Comparison of ENCODE assay signal across 8 cellular contexts in the genomic region with DNA sequence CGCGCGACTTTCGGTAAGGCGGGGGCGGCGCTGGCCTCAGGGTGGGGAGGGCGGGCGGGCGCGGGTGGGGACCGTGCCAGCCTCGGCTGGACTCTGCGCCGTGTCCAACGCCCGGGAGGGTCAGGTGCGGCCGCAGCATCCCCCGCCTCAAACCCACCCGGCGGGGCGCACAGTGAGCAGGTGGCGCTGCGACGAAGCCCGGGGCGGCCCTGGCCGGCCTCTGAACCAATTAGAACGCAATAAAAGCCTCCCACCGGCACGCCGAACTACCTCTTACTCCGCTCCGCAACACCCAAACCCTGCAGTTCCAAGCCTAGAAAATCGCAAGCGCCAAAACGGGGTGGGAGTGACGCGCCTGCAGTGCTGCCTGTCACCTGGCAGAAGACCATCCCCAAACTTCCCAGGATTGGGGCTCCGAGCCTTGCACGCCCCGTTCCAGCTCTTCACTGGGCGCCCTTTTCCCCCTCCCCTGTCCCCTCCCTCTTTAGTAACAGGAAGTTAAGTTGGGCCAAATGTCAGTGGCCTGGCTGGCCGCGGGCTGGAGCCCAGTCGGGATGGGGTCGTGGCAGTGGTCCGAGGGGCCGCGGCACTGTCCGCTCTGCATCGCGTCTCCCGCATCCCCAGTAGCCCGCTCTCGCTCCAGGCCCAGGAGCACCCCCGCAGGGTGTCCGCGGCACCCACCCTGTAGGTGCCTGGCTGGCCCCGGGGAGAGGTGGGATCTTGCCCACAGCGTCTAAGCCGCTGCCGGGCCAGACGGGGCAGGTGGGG. TPM values are rescaled to one million over a fixed set of nuclear protein-coding genes. Genes with fewer than 3 reads are reported as not detected.
DNase-seq lines count a peak whose midpoint lies in the region; ATAC-seq, FAIRE-seq and TF ChIP-seq lines count a peak whose summit lies in the region.

No MANE protein-coding gene starts in this region.

- FAIRE-seq in GM12878 (lab: Jason Lieb, UNC) = no peak

- in situ Hi-C loops in GM12878 (cut with MboI) = no loop called here

- no peak overlapping the region; the same call in 1 of the 2 replicates for H3K9ac ChIP-seq in GM12878 (ENCODE audit: control insufficient read depth, insufficient read depth, low read length)

- H3K9me2 ChIP-seq in PC-9 (ENCODE audit: insufficient read depth) = no peaks in the 10 kb centered on the region

- intact Hi-C loops in PC-9 (cut with micrococcal nuclease; ENCODE audit: unreplicated experiment) = loop anchor here (5.0 to 10.0 kb wide), 2 partner anchors 56 to 171 kb away; no protein-coding TSS in a partner anchor
- intact Hi-C loops in GM12878 (cut with micrococcal nuclease; ENCODE audit: unreplicated experiment) = no loop called here

- peaks cover 0 to 3% (median 0%) of the 10 kb centered on the region in 3 donors for H3K36me3 Mint-ChIP-seq in immature natural killer cell

- TF ChIP-seq EP300 in GM12878 (IDR thresholded peaks at IDR 0.05; ENCODE audit: borderline replicate concordance in 1 of 2, control insufficient read depth in 1 of 2, low read depth in 2 of 2, low read length in 2 of 2) = no peak

- BruUV-seq in PC-9 (replicated peaks; lab: Mats Ljungman, UMichigan) (no TSS peak), GM12878 (replicated peaks; lab: Mats Ljungman, UMichigan) (no TSS peak)

- ATAC-seq in GM18502 (IDR thresholded peaks at IDR 0.05; ENCODE audit: poor library complexity, unreplicated experiment) (peak; percentile 45), HG02938 (IDR thresholded peaks at IDR 0.05; ENCODE audit: unreplicated experiment) (peak; percentile 43), GM12878 (peak; percentile 34)

- H3K4me3 Mint-ChIP-seq in immature natural killer cell = peak overlapping the region; percentile 72 to 86 (median 82)

- no peaks in the 10 kb centered on the region for H4K20me1 ChIP-seq in PC-9 (ENCODE audit: insufficient read depth)
- no peaks in the 10 kb centered on the region for H4K20me1 ChIP-seq in GM12878 (ENCODE audit: control insufficient read depth, insufficient read depth)

- H3K4me1 Mint-ChIP-seq in immature natural killer cell = peaks cover 34 to 37% of the 10 kb centered on the region in 2 donors

- peak in 1 of 2 experiments; percentile 34 for DNase-seq in PC-9
- DNase-seq in GM12878 (ENCODE audit: low read depth, low spot score) = no peak
- DNase-seq in immature natural killer cell = peak in 1 of 3 donors; percentile 29
- peak; percentile 29 for DNase-seq in stimulated activated CD4-positive, alpha-beta T cell treated with anti-CD3 and anti-CD28 coated beads, Interleukin-12 subunit alpha, Interleukin-12 subunit beta, amount 100 ng/mL, for 4 hours
- no peak for DNase-seq in SIG-M5 treated with dmso at 0.1 percent for 504 hours (lab: John Stamatoyannopoulos, UW; ENCODE audit: unreplicated experiment)

- peak overlapping the region; percentile 87 for H3K4me2 ChIP-seq in PC-9
- H3K4me2 ChIP-seq in GM12878 (ENCODE audit: control insufficient read depth, insufficient read depth) = peak overlapping the region; percentile 79

- H3K36me3 ChIP-seq in ACC112 (ENCODE audit: insufficient read depth, low read length) (no peaks in the 10 kb centered on the region), PC-9 (ENCODE audit: low read depth) (no peaks in the 10 kb centered on the region), GM12878 (ENCODE audit: control insufficient read depth in 2 of 2, insufficient read depth in 2 of 2, low read length in 1 of 2) (no peaks in the 10 kb centered on the region)

- CTCF ChIA-PET in PC-9 (lab: Charles Lee) (interaction anchor here (0.7 to 1.0 kb wide), 2 partner anchors 20 to 67 kb away, joined by 3 to 5 read pairs; no protein-coding TSS in a partner anchor), GM12878 (lab: Yijun Ruan, JAX) (no interaction called here)

- H3K4me3 ChIP-seq in ACC112 (ENCODE audit: low read depth, low read length) (peak overlapping the region; percentile 94), PC-9 (peak overlapping the region; percentile 81), GM12878 (peak overlapping the region; percentile 59; the same call in 1 of the 2 replicates)

- RAD21 ChIA-PET in GM12878 (lab: Charles Lee; ENCODE audit: unreplicated experiment) = no interaction called here

- H3K79me2 ChIP-seq in ACC112 (ENCODE audit: control insufficient read depth, insufficient read depth, low read length, unreplicated experiment) = peaks cover 46% of the 10 kb centered on the region
- peaks cover 47% of the 10 kb centered on the region for H3K79me2 ChIP-seq in PC-9 (ENCODE audit: low read depth)
- no peaks in the 10 kb centered on the region for H3K79me2 ChIP-seq in GM12878 (ENCODE audit: control insufficient read depth, insufficient read depth, low read length)

- H3K9me3 Mint-ChIP-seq in immature natural killer cell = no peaks in the 10 kb centered on the region

- H3K27me3 ChIP-seq in ACC112 (ENCODE audit: insufficient read depth, low read length) (no peaks in the 10 kb centered on the region), PC-9 (ENCODE audit: insufficient read depth, low read depth) (no peaks in the 10 kb centered on the region), GM12878 (replicated peaks in 1 of 2; ENCODE audit: control insufficient read depth in 2 of 2, insufficient read depth in 2 of 2, low read length in 1 of 2) (no peaks in the 10 kb centered on the region)

- TF ChIP-seq RAD21 in GM12878 (IDR thresholded peaks at IDR 0.05; ENCODE audit: insufficient read depth, low read depth, low read length) = no peak

- H2AFZ ChIP-seq in ACC112 (ENCODE audit: low read length, unreplicated experiment) = peak overlapping the region; percentile 22
- H2AFZ ChIP-seq in PC-9 = 0 out of 2 replicates have a peak overlapping the region, but pooled peaks have one; percentile 43
- H2AFZ ChIP-seq in GM12878 (ENCODE audit: control insufficient read depth, low read depth, low read length) = peak overlapping the region; percentile 77; the same call in 1 of the 2 replicates

- H3K4me1 ChIP-seq in ACC112 (ENCODE audit: control insufficient read depth, insufficient read depth, low read length, unreplicated experiment) (peaks cover 24% of the 10 kb centered on the region), PC-9 (replicated peaks; ENCODE audit: insufficient read depth) (peaks cover 20% of the 10 kb centered on the region), GM12878 (ENCODE audit: control insufficient read depth, insufficient read depth, low read length) (no peaks in the 10 kb centered on the region; the same call in 1 of the 2 replicates)

- POLR2A ChIA-PET in PC-9 (lab: Charles Lee; ENCODE audit: unreplicated experiment) (interaction anchor here (1.2 kb wide), 1 partner anchor 20 kb away, joined by 6 read pairs; no protein-coding TSS in a partner anchor), GM12878 (lab: Charles Lee) (no interaction called here)

- H3K27me3 Mint-ChIP-seq in immature natural killer cell (ENCODE audit: low read depth in 3 of 3) = peaks cover 0 to 10% (median 7%) of the 10 kb centered on the region in 3 donors

- SMC1A ChIA-PET in GM12878 (lab: Charles Lee; ENCODE audit: uncharacterized antibody, unreplicated experiment) = no interaction called here

- H3K27ac ChIP-seq in ACC112 (ENCODE audit: low read depth, low read length) (peak overlapping the region; percentile 60), PC-9 (0 out of 2 replicates have a peak overlapping the region, but pooled peaks have one; percentile 19), GM12878 (ENCODE audit: control insufficient read depth, insufficient read depth) (no peak overlapping the region)

- WGBS in GM12878 (ENCODE audit: insufficient coverage, insufficient replicate concordance, low lambda C conversion rate, missing lambda C conversion rate) = 37% methylated on average over 52 of the region's 65 CpGs

- TF ChIP-seq CTCF in PC-9 (conservative IDR thresholded peaks at IDR 0.05) (no peak), GM12878 (IDR thresholded peaks at IDR 0.05 in 2 of 3, conservative IDR thresholded peaks at IDR 0.05 in 1 of 3; ENCODE audit: control insufficient read depth in 2 of 3, extremely low read depth in 1 of 3, insufficient read depth in 1 of 3, low read depth in 3 of 3, low read length in 3 of 3) (no peak)

- H3K27ac Mint-ChIP-seq in immature natural killer cell = peak overlapping the region in 3 of 6 donors; percentile 61 to 78 (median 62)

- no peaks in the 10 kb centered on the region for H3F3A ChIP-seq in PC-9 (ENCODE audit: insufficient read depth, low read depth)

- TF ChIP-seq POLR2A in GM12878 (IDR thresholded peaks at IDR 0.05; ENCODE audit: low read depth, low read length) = no peak

- H3K9me3 ChIP-seq in PC-9 (ENCODE audit: insufficient read depth, low read depth) (no peaks in the 10 kb centered on the region), GM12878 (replicated peaks; ENCODE audit: control insufficient read depth, insufficient read depth, low read length) (no peaks in the 10 kb centered on the region)

TF ChIP-seq in GM12878, 131 proteins besides CTCF, POLR2A, EP300 and RAD21 (continues in another document):
- TF ChIP-seq ZNF217 (IDR thresholded peaks at IDR 0.05) (no peak), ZNF24 (IDR thresholded peaks at IDR 0.05) (no peak), MXI1 (IDR thresholded peaks at IDR 0.05; ENCODE audit: low read depth, low read length) (no peak), CHD2 (IDR thresholded peaks at IDR 0.05; ENCODE audit: borderline replicate concordance, low read depth, low read length) (no peak)

RNA-seq across cellular contexts. Expression of a gene that starts 0.5 kb away (rescaled TPM):
- total RNA-seq in PC-9 (2021) (30.5 and 32.4 TPM in 2 replicates), GM12878 (2014; rRNA removed) (2.2 and 3.4 TPM in 2 replicates), GM12878 (2014; rRNA removed; fragmentation: Illumina TruSeq; extraction: Trizol) (2.9 and 3.6 TPM in 2 replicates), GM12878 (2021) (4.9 and 5.6 TPM in 2 replicates)
- 1.7 and 2.6 TPM in 2 replicates for total RNA-seq in GM12878 (2013; cell fraction: nucleolus; rRNA removed)
- polyA plus RNA-seq in GM12878 (2011; ENCODE audit: low read depth) = 0.41 TPM
- polyA plus RNA-seq in GM12878 (2011; rRNA removed) (1.3 and 1.8 TPM in 2 replicates), GM12878 (2014; fragmentation: Illumina TruSeq; extraction: Trizol) (1.5 and 2.6 TPM in 2 replicates), GM12878 (2014; fragmentation: Nextera tagmentation; extraction: Ambion mirVana) (1 to 10 TPM in 1 of 2 experiments, under 1 TPM in 1; 0.90 to 1.5 TPM), GM12878 (2014; rRNA removed) (2.0 and 2.5 TPM in 2 replicates), GM12878 (2016; fragmentation: Nextera tagmentation; extraction: Ambion mirVana) (1 to 10 TPM; 1.7 to 2.9 TPM), immature natural killer cell (10 to 100 TPM in 2 of 3 donors, 1 to 10 TPM in 1; 7.0 to 35.0 (median 10.1) TPM)
- 0.69 and 1.3 TPM in 2 replicates for polyA plus RNA-seq in GM12878 (2011; cell fraction: cytosol; rRNA removed)
- 1.3 and 1.9 TPM in 2 replicates for polyA plus RNA-seq in GM12878 (2011; cell fraction: nucleus; rRNA removed)
- polyA plus RNA-seq in GM12878 (2012) = 0.27 and 0.81 TPM in 2 replicates
- polyA minus RNA-seq in GM12878 (2011; rRNA and poly(A)+ RNA removed) = 2.8 and 6.8 TPM in 2 replicates
- polyA minus RNA-seq in GM12878 (2011; cell fraction: cytosol; rRNA and poly(A)+ RNA removed) = 1.6 and 1.7 TPM in 2 replicates
- polyA minus RNA-seq in GM12878 (2011; cell fraction: nucleus; rRNA and poly(A)+ RNA removed) = 2.7 and 4.9 TPM in 2 replicates

Comparison
In these comparisons a context has a peak if more than half of its experiments do, and no peak if none do; other contexts are left out.
1. H2AFZ ChIP-seq: peak in every context shown above with its lines; median percentile 77 in GM12878; 43 in PC-9; 22 in ACC112.